In the genomic region with DNA sequence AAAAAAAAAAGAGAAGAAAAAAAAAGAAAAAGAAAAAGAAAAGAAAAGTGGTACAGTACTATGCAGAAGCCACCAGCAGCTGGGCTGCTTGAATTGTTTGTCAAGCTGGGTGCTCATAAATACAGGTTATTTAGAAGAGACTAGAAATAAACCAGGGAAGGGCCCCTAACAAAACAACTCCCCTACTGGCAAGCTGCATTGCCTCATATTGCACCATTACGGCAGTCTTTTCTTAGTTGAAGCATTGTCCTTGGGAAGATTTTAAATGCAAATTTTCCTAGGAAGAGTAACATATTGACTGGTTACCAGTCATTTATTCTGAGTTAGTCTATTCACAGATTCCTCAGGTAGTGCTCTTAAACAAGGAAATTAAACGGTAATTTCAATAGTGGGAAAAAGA, we compare ENCODE assay signal across 24 cellular contexts. TPM values are rescaled to one million over a fixed set of nuclear protein-coding genes. Genes with fewer than 3 reads are reported as not detected.
DNase-seq lines count a peak whose midpoint lies in the region; ATAC-seq, FAIRE-seq and TF ChIP-seq lines count a peak whose summit lies in the region.
"Had no signal": no experiment of that assay in that cellular context is flagged by ENCODE, and none has a peak within 500 bp of the region (broad histone marks: within the 10 kb centered on the region; RNA-seq: fewer than 3 reads in every experiment).

No MANE protein-coding gene starts in this region.

- ATAC-seq in T-helper 17 cell (no peak), K562 (peak; percentile 32; the same call in 2 of the 3 replicates)
- ATAC-seq: A549, HCT116 had no signal

- H3K27me3 ChIP-seq in K562 (ENCODE audit: control insufficient read depth in 2 of 2, insufficient read depth in 2 of 2, low read length in 2 of 2): peaks cover 3 to 7% of the 10 kb centered on the region in 2 experiments; a peak in 4 of 5 replicates
- no peaks in the 10 kb centered on the region for H3K27me3 ChIP-seq in iPS-18a (ENCODE audit: control insufficient read depth, insufficient read depth, low read length)
- H3K27me3 ChIP-seq in brain microvascular endothelial cell (replicated peaks): no peaks in the 10 kb centered on the region
- H3K27me3 ChIP-seq in CD4-positive, alpha-beta memory T cell (ENCODE audit: insufficient read depth, low read length): no peaks in the 10 kb centered on the region
- H3K27me3 ChIP-seq: BE2C; BLaER1 treated with 17β-estradiol and CSF1 and Interleukin-3, amounts not matched to agents 10 nM and 100 nM had no signal

- BruUV-seq in K562 (replicated peaks; lab: Mats Ljungman, UMichigan): no TSS peak

- no peaks in the 10 kb centered on the region for H3K36me3 Mint-ChIP-seq in T-helper 17 cell (ENCODE audit: low read depth)
- no peaks in the 10 kb centered on the region for H3K36me3 Mint-ChIP-seq in CD4-positive, alpha-beta memory T cell
- H3K36me3 Mint-ChIP-seq: CD14-positive monocyte had no signal

- no peak overlapping the region for H2AFZ ChIP-seq in K562 (ENCODE audit: low read depth, low read length)

- H3K9me3 Mint-ChIP-seq in CD4-positive, alpha-beta memory T cell: no peaks in the 10 kb centered on the region
- H3K9me3 Mint-ChIP-seq: CD14-positive monocyte; CD4-positive, alpha-beta T cell; H9 had no signal

- DNase-seq in T-helper 17 cell (no peak), K562 (ENCODE audit: extremely low read depth in 1 of 4, low spot score in 3 of 4) (no peak), SHP77 treated with DMSO at 0.1 percent for 48 hours (lab: John Stamatoyannopoulos, UW) (no peak), brain microvascular endothelial cell (no peak), GM19238 (ENCODE audit: insufficient read length, low spot score) (no peak)
- no peak for DNase-seq in CD4-positive, alpha-beta memory T cell
- DNase-seq: 8988T; ACHN; AML-193; BE2C; Calu3; CD4-positive, alpha-beta T cell; COR-L47; DMS53; DMS79 treated with DMSO at 0.1 percent for 48 hours; GF-D8; H9 had no signal

- no peaks in the 10 kb centered on the region for H3K9me1 ChIP-seq in K562 (ENCODE audit: control insufficient read depth, insufficient read depth, low read length)

- intact Hi-C loops in K562 (cut with micrococcal nuclease): no loop called here
- intact Hi-C loops in CD4-positive, alpha-beta memory T cell (cut with micrococcal nuclease): no loop called here

- no peak for TF ChIP-seq EP300 in K562 (IDR thresholded peaks at IDR 0.05; ENCODE audit: low read length)

- H3K9ac ChIP-seq in K562 (ENCODE audit: insufficient read depth in 1 of 2, low read depth in 2 of 2, low read length in 2 of 2) (no peak overlapping the region), iPS-18a (ENCODE audit: low read length) (peak overlapping the region; percentile 10)
- H3K9ac ChIP-seq: BLaER1 treated with 17β-estradiol and CSF1 and Interleukin-3, amounts not matched to agents 10 nM and 100 nM had no signal

- no peak for TF ChIP-seq POLR2A in K562 (conservative IDR thresholded peaks at IDR 0.05)

- H3K4me2 ChIP-seq in K562 (ENCODE audit: insufficient read depth, low read length): no peak overlapping the region
- H3K4me2 ChIP-seq: A549; BLaER1 treated with 17β-estradiol and CSF1 and Interleukin-3, amounts not matched to agents 10 nM and 100 nM had no signal

- H3K79me2 ChIP-seq in K562 (ENCODE audit: control insufficient read depth, insufficient read depth, low read length): no peaks in the 10 kb centered on the region

- H3K27ac Mint-ChIP-seq in T-helper 17 cell: peak overlapping the region; percentile 32
- H3K27ac Mint-ChIP-seq in CD4-positive, alpha-beta memory T cell: no peak overlapping the region
- H3K27ac Mint-ChIP-seq: CD14-positive monocyte; CD4-positive, alpha-beta T cell had no signal

- H3K4me1 ChIP-seq in K562 (replicated peaks in 1 of 2; ENCODE audit: control insufficient read depth in 2 of 2, insufficient read depth in 2 of 2, low read length in 2 of 2): no peaks in the 10 kb centered on the region
- H3K4me1 ChIP-seq in iPS-18a (ENCODE audit: control insufficient read depth, low read depth, low read length): peaks cover 11% of the 10 kb centered on the region
- peaks cover 7% of the 10 kb centered on the region for H3K4me1 ChIP-seq in CD4-positive, alpha-beta memory T cell (ENCODE audit: insufficient read depth, low read length)
- H3K4me1 ChIP-seq: A549, BE2C had no signal

- TF ChIP-seq CTCF in K562 (IDR thresholded peaks at IDR 0.05 in 2 of 3, conservative IDR thresholded peaks at IDR 0.05 in 1 of 3; ENCODE audit: insufficient read depth in 2 of 3, low read depth in 1 of 3, low read length in 3 of 3): no peak
- no peak for TF ChIP-seq CTCF in brain microvascular endothelial cell (IDR thresholded peaks at IDR 0.05; ENCODE audit: low read depth, low read length, missing control alignments)

- peaks cover 8% of the 10 kb centered on the region for H3K4me1 Mint-ChIP-seq in T-helper 17 cell
- H3K4me1 Mint-ChIP-seq in CD4-positive, alpha-beta memory T cell: peaks cover 8 to 14% (median 11%) of the 10 kb centered on the region in 4 donors

- no peaks in the 10 kb centered on the region for H4K20me1 ChIP-seq in K562 (replicated peaks; ENCODE audit: control insufficient read depth, insufficient read depth, low read length)
- H4K20me1 ChIP-seq: BLaER1 treated with 17β-estradiol and CSF1 and Interleukin-3, amounts not matched to agents 10 nM and 100 nM had no signal

- H3K4me3 ChIP-seq in K562 (no peak overlapping the region), iPS-18a (ENCODE audit: low read length) (no peak overlapping the region), brain microvascular endothelial cell (ENCODE audit: low read depth, low read length) (no peak overlapping the region)
- H3K4me3 ChIP-seq in CD4-positive, alpha-beta memory T cell (ENCODE audit: low read length in 2 of 2): no peak overlapping the region
- H3K4me3 ChIP-seq: A549; BLaER1 treated with 17β-estradiol and CSF1 and Interleukin-3, amounts not matched to agents 10 nM and 100 nM had no signal

- no peak for FAIRE-seq in K562 (lab: Jason Lieb, UNC)
- FAIRE-seq: A549, GM12891, GM18507 had no signal

- no peak for TF ChIP-seq RAD21 in K562 (CRISPR knock-in tag; conservative IDR thresholded peaks at IDR 0.05 in 1 of 2, IDR thresholded peaks at IDR 0.05 in 1 of 2)

- H3K27me3 Mint-ChIP-seq in T-helper 17 cell: peaks cover 14% of the 10 kb centered on the region
- H3K27me3 Mint-ChIP-seq in CD4-positive, alpha-beta memory T cell: no peaks in the 10 kb centered on the region

- POLR2A ChIA-PET in K562 (lab: Yijun Ruan, JAX): interaction anchor here (0.7 kb wide), 1 partner anchor 359 kb away, joined by 3 read pairs; no protein-coding TSS in a partner anchor
- POLR2A ChIA-PET in CD4-positive, alpha-beta memory T cell (lab: Charles Lee; ENCODE audit: partially characterized antibody): no interaction called here

- CTCF ChIA-PET in K562 (lab: Yijun Ruan, JAX; ENCODE audit: low intra/inter-chr PET ratio): no interaction called here
- CTCF ChIA-PET in CD4-positive, alpha-beta memory T cell (lab: Charles Lee; ENCODE audit: partially characterized antibody): no interaction called here

- WGBS in K562 (ENCODE audit: insufficient coverage, low coverage, missing lambda C conversion rate): 0% methylated on average over 2 of the region's 2 CpGs

- H3K4me3 Mint-ChIP-seq in T-helper 17 cell: no peak overlapping the region
- no peak overlapping the region for H3K4me3 Mint-ChIP-seq in CD4-positive, alpha-beta memory T cell
- H3K4me3 Mint-ChIP-seq: CD14-positive monocyte; CD4-positive, alpha-beta T cell; H9 had no signal

- H3K27ac ChIP-seq in K562 (ENCODE audit: extremely low read depth, low read depth, low read length): no peak overlapping the region
- H3K27ac ChIP-seq in iPS-18a (ENCODE audit: low read length): no peak overlapping the region
- no peak overlapping the region for H3K27ac ChIP-seq in brain microvascular endothelial cell
- H3K27ac ChIP-seq in CD4-positive, alpha-beta memory T cell (ENCODE audit: low read depth, low read length): no peak overlapping the region
- H3K27ac ChIP-seq: A549; BLaER1 treated with 17β-estradiol and CSF1 and Interleukin-3, amounts not matched to agents 10 nM and 100 nM had no signal

- in situ Hi-C loops in K562 (cut with MboI) (no loop called here), brain microvascular endothelial cell (cut with HindIII; ENCODE audit: low pct_ligation_motif_present, low sequenced_read_pairs) (no loop called here)

- H3K9me3 ChIP-seq in T-helper 17 cell (ENCODE audit: control insufficient read depth, low read length, poor library complexity, severe bottlenecking) (no peaks in the 10 kb centered on the region), K562 (replicated peaks; ENCODE audit: control insufficient read depth, insufficient read depth, low read depth, low read length) (no peaks in the 10 kb centered on the region), iPS-18a (ENCODE audit: control insufficient read depth, low read depth, low read length) (no peaks in the 10 kb centered on the region)
- H3K9me3 ChIP-seq in CD4-positive, alpha-beta memory T cell (ENCODE audit: control insufficient read depth in 1 of 2, low read length in 2 of 2): no peaks in the 10 kb centered on the region
- H3K9me3 ChIP-seq: A549; BE2C; BLaER1 treated with 17β-estradiol and CSF1 and Interleukin-3, amounts not matched to agents 10 nM and 100 nM had no signal

- no peaks in the 10 kb centered on the region for H3K36me3 ChIP-seq in K562 (ENCODE audit: control insufficient read depth, insufficient read depth, low read length)
- H3K36me3 ChIP-seq in iPS-18a (ENCODE audit: control insufficient read depth, low read depth, low read length): no peaks in the 10 kb centered on the region
- no peaks in the 10 kb centered on the region for H3K36me3 ChIP-seq in brain microvascular endothelial cell (replicated peaks)
- no peaks in the 10 kb centered on the region for H3K36me3 ChIP-seq in CD4-positive, alpha-beta memory T cell (ENCODE audit: insufficient read depth, low read length)
- H3K36me3 ChIP-seq: BE2C; BLaER1 treated with 17β-estradiol and CSF1 and Interleukin-3, amounts not matched to agents 10 nM and 100 nM had no signal

RNA-seq across cellular contexts. Expression of a gene that starts 19.1 kb away (rescaled TPM):
- 10 to 100 TPM in 1 of 2 donors, 1 to 10 TPM in 1; 9.3 to 11.9 TPM for total RNA-seq in T-helper 17 cell
- total RNA-seq in K562 (2011; cell fraction: chromatin; rRNA removed; ENCODE audit: low replicate concordance): 35.3 and 169 TPM in 2 replicates
- 21.8 and 36.7 TPM in 2 replicates for total RNA-seq in K562 (2011; cell fraction: nucleolus; rRNA removed)
- total RNA-seq in K562 (2011; cell fraction: nucleoplasm; rRNA removed): 49.1 and 51.9 TPM in 2 replicates
- 26.5 and 27.1 TPM in 2 replicates for total RNA-seq in K562 (2014; rRNA removed)
- 41.8 and 47.5 TPM in 2 replicates for total RNA-seq in K562 (2014; rRNA removed; fragmentation: Illumina TruSeq; extraction: Trizol)
- total RNA-seq in K562 (2015; rRNA removed; fragmentation: Illumina TruSeq; extraction: Trizol): 41.7 and 46.9 TPM in 2 replicates
- total RNA-seq in K562 (2021): 22.1 and 22.2 TPM in 2 replicates
- 28.5 and 31.5 TPM in 2 replicates for polyA plus RNA-seq in K562 (2011; rRNA removed)
- 4.1 and 9.0 TPM in 2 replicates for polyA plus RNA-seq in K562 (2011; cell fraction: cytosol; rRNA removed)
- 38.1 and 51.2 TPM in 2 replicates for polyA plus RNA-seq in K562 (2011; cell fraction: nucleus; rRNA removed)
- polyA plus RNA-seq in K562 (2012): 11.4 and 20.4 TPM in 2 replicates
- polyA plus RNA-seq in K562 (2014; fragmentation: Illumina TruSeq; extraction: Trizol): 24.9 and 30.0 TPM in 2 replicates
- polyA plus RNA-seq in K562 (2014; fragmentation: Nextera tagmentation; extraction: Ambion mirVana): 10 to 100 TPM in 1 of 2 experiments, 1 to 10 TPM in 1; 6.0 to 10.9 TPM
- 16.3 and 22.8 TPM in 2 replicates for polyA plus RNA-seq in K562 (2014; rRNA removed)
- polyA minus RNA-seq in K562 (2011; rRNA and poly(A)+ RNA removed): 92.0 and 110 TPM in 2 replicates
- polyA minus RNA-seq in K562 (2011; cell fraction: cytosol; rRNA and poly(A)+ RNA removed): 26.5 and 28.6 TPM in 2 replicates
- 90.3 and 177 TPM in 2 replicates for polyA minus RNA-seq in K562 (2011; cell fraction: nucleus; rRNA and poly(A)+ RNA removed)
- 10 to 100 TPM; 15.4 to 16.7 TPM for total RNA-seq in CD4-positive, alpha-beta memory T cell
- 1 to 10 TPM in 1 of 2 donors, under 1 TPM in 1; 0.43 to 2.0 TPM for polyA plus RNA-seq in CD4-positive, alpha-beta memory T cell
